Comparison of ENCODE assay signal across 8 cellular contexts in the genomic region with DNA sequence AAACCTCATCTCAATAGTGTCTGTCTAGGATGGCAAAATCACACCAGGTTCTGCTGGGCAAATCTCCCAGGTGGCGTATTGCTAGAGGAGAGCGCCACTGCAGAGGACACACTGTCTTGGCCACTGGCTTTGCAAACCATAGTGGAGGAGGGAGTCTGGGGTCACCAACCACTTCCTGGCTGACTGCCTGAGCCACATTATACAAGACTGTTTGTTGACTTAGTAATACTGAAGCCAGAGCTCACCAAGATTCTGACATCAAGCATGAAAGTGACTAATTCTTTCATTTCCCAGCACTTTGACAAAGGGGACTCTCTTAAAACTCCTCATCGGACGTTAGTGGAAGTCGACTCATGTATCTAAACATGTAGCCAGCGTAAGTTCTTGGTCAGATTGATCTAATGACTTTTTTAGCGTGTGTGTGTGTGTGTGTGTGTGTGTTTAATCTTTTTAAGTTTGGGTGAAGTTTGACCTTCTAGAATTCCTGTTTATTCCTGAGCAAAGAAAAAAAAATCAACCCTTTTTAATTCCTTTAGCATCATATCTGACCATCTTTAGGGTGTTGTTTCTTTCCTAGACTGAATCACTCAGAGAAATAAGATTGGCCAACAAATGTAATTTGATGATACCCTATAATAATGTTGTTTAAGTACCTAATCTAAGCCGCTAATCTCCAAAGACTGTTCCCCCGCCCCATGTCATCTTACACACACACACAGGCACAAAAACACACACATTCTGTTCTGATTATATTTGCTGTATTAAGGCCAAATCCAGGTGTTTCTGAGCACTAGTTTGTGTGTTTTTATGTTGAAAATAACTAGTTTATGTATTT. TPM values are rescaled to one million over a fixed set of nuclear protein-coding genes. Genes with fewer than 3 reads are reported as not detected.
DNase-seq lines count a peak whose midpoint lies in the region; ATAC-seq and TF ChIP-seq lines count a peak whose summit lies in the region.

No MANE protein-coding gene starts in this region.

- intact Hi-C loops in mammary epithelial cell (cut with micrococcal nuclease): no loop called here
- intact Hi-C loops in lower lobe of right lung (cut with DNase I): no loop called here

- H3K4me1 ChIP-seq in mammary epithelial cell (ENCODE audit: insufficient read depth, low read length): peaks cover 16% of the 10 kb centered on the region
- peaks cover 16% of the 10 kb centered on the region for H3K4me1 ChIP-seq in lower lobe of right lung

- peaks cover 7% of the 10 kb centered on the region for H3K36me3 Mint-ChIP-seq in stimulated activated memory B cell treated with anti-CD40 and anti-IgM and Interleukin-4, amounts not matched to agents 10 μg/mL and 1 μg/mL and 100 μg/mL, for 72 hours

- H3K27me3 ChIP-seq in mammary epithelial cell (ENCODE audit: insufficient read depth, low read length) (no peaks in the 10 kb centered on the region), lower lobe of right lung (ENCODE audit: low read depth) (no peaks in the 10 kb centered on the region)

- H3K4me2 ChIP-seq in mammary epithelial cell (ENCODE audit: insufficient read depth, low read depth, low read length): peak overlapping the region; percentile 69

- 49% methylated on average over 8 of the region's 9 CpGs for WGBS in mammary epithelial cell (ENCODE audit: low coverage, missing lambda C conversion rate)

- H3K4me3 ChIP-seq in mammary epithelial cell (replicated peaks in 1 of 3; ENCODE audit: insufficient read depth in 1 of 3, low read depth in 2 of 3, low read length in 3 of 3) (peak overlapping the region in 1 of 3 experiments; percentile 26), lower lobe of right lung (no peak overlapping the region)

- H3K27ac ChIP-seq in mammary epithelial cell (ENCODE audit: insufficient read depth, low read depth, low read length) (peak overlapping the region; percentile 84), lower lobe of right lung (peak overlapping the region; percentile 51)

- dilution Hi-C loops in mammary epithelial cell (cut with HindIII; ENCODE audit: low sequenced_read_pairs): no loop called here

- DNase-seq in COLO829 (ENCODE audit: low spot score) (peak; percentile 77), T1000 (lab: John Stamatoyannopoulos, UW) (peak; percentile 46), mammary epithelial cell (peak; percentile 96), lower lobe of right lung (peak; percentile 52), HUDEP-2 (lab: John Stamatoyannopoulos, UW; ENCODE audit: unreplicated experiment in 76 of 76) (no peak)

- H3K27me3 Mint-ChIP-seq in stimulated activated memory B cell treated with anti-CD40 and anti-IgM and Interleukin-4, amounts not matched to agents 10 μg/mL and 1 μg/mL and 100 μg/mL, for 72 hours: no peaks in the 10 kb centered on the region

- H3K4me3 Mint-ChIP-seq in stimulated activated memory B cell treated with anti-CD40 and anti-IgM and Interleukin-4, amounts not matched to agents 10 μg/mL and 1 μg/mL and 100 μg/mL, for 72 hours: no peak overlapping the region

- peak overlapping the region; percentile 37 for H3K27ac Mint-ChIP-seq in stimulated activated memory B cell treated with anti-CD40 and anti-IgM and Interleukin-4, amounts not matched to agents 10 μg/mL and 1 μg/mL and 100 μg/mL, for 72 hours

- H3K79me2 ChIP-seq in mammary epithelial cell (ENCODE audit: insufficient read depth, low read length): peaks cover 84% of the 10 kb centered on the region

- BruUV-seq in mammary epithelial cell (replicated peaks; lab: Mats Ljungman, UMichigan): TSS peak; percentile 71

- no peaks in the 10 kb centered on the region for H3K36me3 ChIP-seq in mammary epithelial cell (ENCODE audit: insufficient read depth, low read length)
- H3K36me3 ChIP-seq in lower lobe of right lung: no peaks in the 10 kb centered on the region

- H3K9ac ChIP-seq in mammary epithelial cell (ENCODE audit: insufficient read depth, low read length): peak overlapping the region; percentile 66

- ATAC-seq in GM21360 (IDR thresholded peaks at IDR 0.05; ENCODE audit: unreplicated experiment) (peak; percentile 87), HG03571 (IDR thresholded peaks at IDR 0.05; ENCODE audit: unreplicated experiment) (peak; percentile 98), lower lobe of right lung (peak; percentile 81 to 90)
- peak; percentile 94 for ATAC-seq in stimulated activated memory B cell treated with anti-CD40 and anti-IgM and Interleukin-4, amounts not matched to agents 10 μg/mL and 1 μg/mL and 100 μg/mL, for 72 hours

- H3K9me3 Mint-ChIP-seq in stimulated activated memory B cell treated with anti-CD40 and anti-IgM and Interleukin-4, amounts not matched to agents 10 μg/mL and 1 μg/mL and 100 μg/mL, for 72 hours: no peaks in the 10 kb centered on the region

- H3K4me1 Mint-ChIP-seq in stimulated activated memory B cell treated with anti-CD40 and anti-IgM and Interleukin-4, amounts not matched to agents 10 μg/mL and 1 μg/mL and 100 μg/mL, for 72 hours: peaks cover 34% of the 10 kb centered on the region

- in situ Hi-C loops in mammary epithelial cell (cut with MboI; ENCODE audit: low sequenced_read_pairs in 2 of 2): loop anchor here in 1 of 2 donors (5.0 kb wide), 1 partner anchor 91 kb away; no protein-coding TSS in a partner anchor

- H2AFZ ChIP-seq in mammary epithelial cell (ENCODE audit: low read depth, low read length): no peak overlapping the region

- CTCF ChIA-PET in mammary epithelial cell (lab: Charles Lee; ENCODE audit: low non-redundant PET): no interaction called here

- H3K9me3 ChIP-seq in mammary epithelial cell (replicated peaks; ENCODE audit: insufficient read depth, low read length): no peaks in the 10 kb centered on the region
- no peaks in the 10 kb centered on the region for H3K9me3 ChIP-seq in lower lobe of right lung

- H4K20me1 ChIP-seq in mammary epithelial cell (ENCODE audit: insufficient read depth, low read length): no peaks in the 10 kb centered on the region

- no peak for TF ChIP-seq CTCF in mammary epithelial cell (conservative IDR thresholded peaks at IDR 0.05 in 1 of 2, IDR thresholded peaks at IDR 0.05 in 1 of 2; ENCODE audit: extremely low read depth in 1 of 2, insufficient read depth in 1 of 2, low read depth in 1 of 2, low read length in 2 of 2)
- no peak for TF ChIP-seq CTCF in lower lobe of right lung (IDR thresholded peaks at IDR 0.05)

RNA-seq across cellular contexts. Expression of gene PITPNC1, which starts 13.8 kb away (rescaled TPM):
- total RNA-seq in mammary epithelial cell (10 to 100 TPM in 1 of 2 donors, 1 to 10 TPM in 1; 5.7 to 35.8 TPM), lower lobe of right lung (23.7 TPM)
- 31.7 TPM for polyA plus RNA-seq in mammary epithelial cell
- 36.5 TPM for polyA minus RNA-seq in mammary epithelial cell

RNA-seq across cellular contexts. Expression of gene PSMD12, which starts 24.5 kb away (rescaled TPM):
- total RNA-seq in mammary epithelial cell (10 to 100 TPM; 31.5 to 92.1 TPM), lower lobe of right lung (41.3 TPM)
- 43.9 TPM for polyA plus RNA-seq in mammary epithelial cell
- 24.1 TPM for polyA minus RNA-seq in mammary epithelial cell

Comparison
In these comparisons a context has a peak if more than half of its experiments do, and no peak if none do; other contexts are left out.
1. DNase-seq: peak in COLO829 (single experiment), T1000 (single experiment), mammary epithelial cell (single experiment) and lower lobe of right lung (single experiment); none in HUDEP-2 (0 of 76).
2. Peak in every context shown above with its lines, with median percentiles within 50 percentile points of each other: ATAC-seq.